ENCODE assay signal across 8 cellular contexts in the genomic region with DNA sequence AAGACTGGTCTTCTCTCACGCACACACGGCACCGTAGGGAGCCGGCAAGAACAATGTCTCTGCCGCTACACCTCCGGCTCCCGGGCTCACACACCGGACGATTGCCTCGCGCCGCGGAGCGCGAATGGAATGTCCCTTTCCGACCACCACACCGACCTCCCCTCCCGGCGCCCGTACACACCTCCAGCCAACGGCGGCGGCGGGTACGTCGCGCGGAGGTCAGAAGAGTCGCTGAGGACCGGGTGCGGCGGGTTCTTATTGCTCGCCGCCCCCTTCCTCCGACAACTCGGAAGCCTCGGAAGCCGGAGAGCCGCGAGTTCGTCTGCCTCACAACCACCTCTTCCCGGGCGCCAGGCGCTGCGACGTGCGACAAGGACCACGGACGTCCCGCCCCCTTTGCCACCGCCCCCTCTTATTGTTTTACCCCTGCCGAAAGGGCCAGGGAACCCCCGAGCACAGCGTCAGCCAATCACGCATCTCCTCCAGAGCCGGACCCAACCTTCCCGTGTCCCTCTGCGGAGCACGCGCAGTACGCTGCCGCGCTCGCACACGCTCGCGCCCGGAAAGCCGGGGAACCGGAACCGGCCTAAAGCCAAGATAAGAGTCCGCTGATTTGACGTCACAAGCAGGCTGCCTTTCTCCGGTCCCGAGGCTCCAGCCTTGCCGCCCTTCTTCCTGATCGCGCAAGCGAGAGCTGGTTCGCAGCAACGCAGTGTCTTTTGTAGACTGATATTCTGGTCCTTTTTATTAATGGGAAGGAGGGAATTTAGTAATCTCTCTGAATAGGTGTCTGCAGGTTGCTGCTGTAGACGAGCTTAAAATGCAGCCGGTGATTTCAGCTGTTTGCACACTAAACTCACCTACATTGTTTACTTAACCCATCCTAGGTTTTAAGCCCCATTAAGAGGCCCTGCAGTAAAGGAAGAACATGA. TPM values are rescaled to one million over a fixed set of nuclear protein-coding genes. Genes with fewer than 3 reads are reported as not detected.
DNase-seq lines count a peak whose midpoint lies in the region; ATAC-seq and TF ChIP-seq lines count a peak whose summit lies in the region.

A gene (minus strand): TSS at position 385 of the 932 bp plus-strand sequence. CDS start 11,386 bp downstream, outside the sequence.

- no peak for TF ChIP-seq CTCF in VCaP (conservative IDR thresholded peaks at IDR 0.05)
- TF ChIP-seq CTCF in breast epithelium (IDR thresholded peaks at IDR 0.05) = peak in 1 of 3 donors; percentile 12

- intact Hi-C loops in breast epithelium (cut with DNase I; ENCODE audit: low total_unique reads) = no loop called here

- DNase-seq in NCI-H2196 treated with DMSO at 0.1 percent for 48 hours (lab: John Stamatoyannopoulos, UW; ENCODE audit: unreplicated experiment) (peak; percentile 84), breast epithelium (ENCODE audit: low spot score in 2 of 2) (peak; percentile 96 to 98)

- TF ChIP-seq POLR2A in breast epithelium (IDR thresholded peaks at IDR 0.05) = peak; percentile 90

- H3K9me3 ChIP-seq in breast epithelium (no peaks in the 10 kb centered on the region), iPS-18a (ENCODE audit: control insufficient read depth, low read depth, low read length) (no peaks in the 10 kb centered on the region), skeletal muscle satellite cell (replicated peaks; ENCODE audit: low read length) (no peaks in the 10 kb centered on the region)

- peak within 1 kb of the TSS; percentile 88 for H3K27ac ChIP-seq in ACC112 (ENCODE audit: low read depth, low read length)
- peak within 1 kb of the TSS; percentile 99 for H3K27ac ChIP-seq in VCaP
- H3K27ac ChIP-seq in breast epithelium = peak within 1 kb of the TSS; percentile 97
- peak within 1 kb of the TSS; percentile 92 for H3K27ac ChIP-seq in iPS-18a (ENCODE audit: low read length)

- H3K4me3 ChIP-seq in ACC112 (ENCODE audit: low read depth, low read length) (peak within 1 kb of the TSS; percentile 91), breast epithelium (peak within 1 kb of the TSS; percentile 75 to 99 (median 84)), iPS-18a (ENCODE audit: low read length) (peak within 1 kb of the TSS; percentile 77), skeletal muscle satellite cell (ENCODE audit: low read length) (peak within 1 kb of the TSS; percentile 86)

- H3K27me3 ChIP-seq in ACC112 (ENCODE audit: insufficient read depth, low read length) (no peaks in the 10 kb centered on the region), breast epithelium (no peaks in the 10 kb centered on the region), iPS-18a (ENCODE audit: control insufficient read depth, insufficient read depth, low read length) (no peaks in the 10 kb centered on the region), skeletal muscle satellite cell (ENCODE audit: control insufficient read depth, insufficient read depth, low read length) (no peaks in the 10 kb centered on the region)

- peak within 1 kb of the TSS; percentile 82 for H3K4me2 ChIP-seq in skeletal muscle satellite cell (ENCODE audit: low read length)

- H3K36me3 ChIP-seq in ACC112 (ENCODE audit: insufficient read depth, low read length) (no peaks in the 10 kb centered on the region), breast epithelium (no peaks in the 10 kb centered on the region), iPS-18a (ENCODE audit: control insufficient read depth, low read depth, low read length) (peaks cover 3% of the 10 kb centered on the region), skeletal muscle satellite cell (ENCODE audit: insufficient read depth, low read length) (no peaks in the 10 kb centered on the region)

- H3K4me1 ChIP-seq in ACC112 (ENCODE audit: control insufficient read depth, insufficient read depth, low read length, unreplicated experiment) (peaks cover 26% of the 10 kb centered on the region), breast epithelium (peaks cover 0 to 16% of the 10 kb centered on the region in 2 donors), iPS-18a (ENCODE audit: control insufficient read depth, low read depth, low read length) (peaks cover 33% of the 10 kb centered on the region), skeletal muscle satellite cell (ENCODE audit: control insufficient read depth, insufficient read depth, low read length) (peaks cover 22% of the 10 kb centered on the region)

- H2AFZ ChIP-seq in ACC112 (ENCODE audit: low read length, unreplicated experiment) = peak within 1 kb of the TSS; percentile 89

- peak within 1 kb of the TSS; percentile 97 for H3K9ac ChIP-seq in iPS-18a (ENCODE audit: low read length)
- H3K9ac ChIP-seq in skeletal muscle satellite cell (ENCODE audit: low read depth, low read length) = peak within 1 kb of the TSS; percentile 95

- peaks cover 48% of the 10 kb centered on the region for H3K79me2 ChIP-seq in ACC112 (ENCODE audit: control insufficient read depth, insufficient read depth, low read length, unreplicated experiment)

- peak; percentile 88 for ATAC-seq in GM18870 (IDR thresholded peaks at IDR 0.05; ENCODE audit: unreplicated experiment)
- ATAC-seq in HG03135 (IDR thresholded peaks at IDR 0.05; ENCODE audit: unreplicated experiment) = peak; percentile 93

RNA-seq across cellular contexts. Expression of the gene that starts here (rescaled TPM):
- 10 to 100 TPM; 75.4 to 92.6 (median 86.2) TPM for total RNA-seq in breast epithelium
- total RNA-seq in skeletal muscle satellite cell (2012; rRNA removed) = 159 and 164 TPM in 2 replicates

Comparison
In these comparisons a context has a peak if more than half of its experiments do, and no peak if none do; other contexts are left out.
1. Peak in every context shown above with its lines: DNase-seq, ATAC-seq, H3K4me3 ChIP-seq and H3K27ac ChIP-seq.